In the genomic region with DNA sequence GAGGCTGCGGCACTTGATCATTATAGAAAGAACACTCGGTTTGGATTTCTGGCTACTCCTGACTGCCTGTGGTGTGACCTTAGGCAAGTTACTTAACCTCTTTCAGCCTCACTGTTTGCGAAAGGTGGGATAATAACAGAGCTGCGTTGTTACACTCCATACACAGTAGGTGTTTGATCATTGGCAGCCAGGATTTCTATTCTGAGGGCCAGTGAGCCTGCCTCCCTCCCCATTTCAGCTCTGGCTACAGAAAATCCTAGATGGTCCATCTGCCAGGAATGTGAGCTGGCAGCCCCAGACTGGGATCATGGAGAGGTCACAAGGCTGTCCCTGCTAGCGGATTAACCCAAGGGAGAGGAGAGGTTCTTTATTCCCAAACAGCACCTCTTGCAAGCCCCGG, we compare ENCODE assay signal across 25 cellular contexts. TPM values are rescaled to one million over a fixed set of nuclear protein-coding genes. Genes with fewer than 3 reads are reported as not detected.
A peak's percentile ranks its signal among the peaks of the same experiment; 100 is the strongest.
DNase-seq lines count a peak whose midpoint lies in the region; ATAC-seq lines count a peak whose summit lies in the region.
"Had no signal": no experiment of that assay in that cellular context is flagged by ENCODE, and none has a peak within 500 bp of the region (broad histone marks: within the 10 kb centered on the region; RNA-seq: fewer than 3 reads in every experiment).

No MANE protein-coding gene starts in this region.

- H3K9me2 ChIP-seq in Karpas-422 (replicated peaks; ENCODE audit: insufficient read depth, low read length) = no peaks in the 10 kb centered on the region

- H3K79me2 ChIP-seq in Karpas-422 (ENCODE audit: low read length) = no peaks in the 10 kb centered on the region

- no peaks in the 10 kb centered on the region for H3K27me3 ChIP-seq in Karpas-422 (ENCODE audit: low read length)

- no peaks in the 10 kb centered on the region for H3K4me1 ChIP-seq in Karpas-422 (ENCODE audit: low read length)

- peak overlapping the region; percentile 61 for H3K27ac ChIP-seq in temporal lobe (ENCODE audit: low read depth, low read length)
- no peak overlapping the region for H3K27ac ChIP-seq in Karpas-422 (ENCODE audit: low read length)
- H3K27ac ChIP-seq: KMS-11, left lung, psoas muscle, transverse colon had no signal

- ATAC-seq in left lobe of liver = peak; percentile 59
- no peak for ATAC-seq in GM18873 (IDR thresholded peaks at IDR 0.05; ENCODE audit: low FRiP score, unreplicated experiment)
- no peak for ATAC-seq in HG03159 (IDR thresholded peaks at IDR 0.05; ENCODE audit: unreplicated experiment)
- ATAC-seq: activated T-helper 17 cell treated with anti-CD3 and anti-CD28 coated beads, Interleukin-2, amount 50 U/mL, for 72 hours; CD8-positive, alpha-beta T cell; left lung; stimulated activated naive CD8-positive, alpha-beta T cell treated with anti-CD3 and anti-CD28 coated beads, Interleukin-15, amount 100 ng/mL, for 72 hours had no signal

- H3K4me2 ChIP-seq in Karpas-422 (ENCODE audit: low read depth, low read length, poor library complexity, severe bottlenecking) = no peak overlapping the region
- H3K4me2 ChIP-seq: KMS-11 had no signal

- no peak overlapping the region for H2AFZ ChIP-seq in Karpas-422 (ENCODE audit: low read length)

- no peaks in the 10 kb centered on the region for H3K9me3 ChIP-seq in Karpas-422 (ENCODE audit: low read length)
- H3K9me3 ChIP-seq: left lung, psoas muscle, transverse colon had no signal

- DNase-seq in NCI-H748 (lab: John Stamatoyannopoulos, UW; ENCODE audit: unreplicated experiment) (peak; percentile 7), NCI-H748 treated with DMSO at 0.1 percent for 48 hours (lab: John Stamatoyannopoulos, UW) (no peak), astrocyte of the hippocampus (ENCODE audit: low read depth, low spot score) (peak; percentile 63), left lobe of liver (ENCODE audit: low spot score) (peak; percentile 85), Karpas-422 (no peak)
- DNase-seq: activated CD4-positive, alpha-beta memory T cell treated with anti-CD3 and anti-CD28 coated beads, Interleukin-2, amount 10 ng/mL, durations not matched to agents 7 days and 5 days; activated CD4-positive, CD25-positive, alpha-beta regulatory T cell treated with anti-CD3 and anti-CD28 coated beads, Interleukin-2, amount 50 U/mL, for 72 hours; activated CD8-positive, alpha-beta memory T cell treated with anti-CD3 and anti-CD28 coated beads, Interleukin-2, amount 50 U/mL, for 48 hours; CD8-positive, alpha-beta T cell; left lung; naive B cell; NCI-H1694; NCI-H526 treated with DMSO at 0.1 percent for 48 hours; occipital lobe; psoas muscle; stimulated activated naive CD8-positive, alpha-beta T cell treated with anti-CD3 and anti-CD28 coated beads, Interleukin-15, amount 100 ng/mL, for 72 hours; T-helper 1 cell; transverse colon had no signal

- no peaks in the 10 kb centered on the region for H4K20me1 ChIP-seq in Karpas-422 (ENCODE audit: insufficient read depth, low read depth, low read length)

- no peak overlapping the region for H3K9ac ChIP-seq in Karpas-422 (ENCODE audit: low read length)
- H3K9ac ChIP-seq: KMS-11 had no signal

- H3K36me3 ChIP-seq in Karpas-422 (ENCODE audit: insufficient read depth, low read length) = no peaks in the 10 kb centered on the region
- H3K36me3 ChIP-seq: left lung, transverse colon had no signal

- no peak overlapping the region for H3K4me3 ChIP-seq in Karpas-422 (ENCODE audit: low read length)
- H3K4me3 ChIP-seq: left lung, psoas muscle, transverse colon had no signal

RNA-seq across cellular contexts. Expression of gene KCNB1, which starts 2.7 kb away (rescaled TPM):
- 6.5 TPM for total RNA-seq in left lobe of liver
- 9.3 TPM for total RNA-seq in temporal lobe
- total RNA-seq in Karpas-422 (2014; rRNA removed; shearing (Covaris generic); ENCODE audit: low replicate concordance) = not detected in 2 replicates
- total RNA-seq: activated T-helper 17 cell treated with anti-CD3 and anti-CD28 coated beads, Interleukin-2, amount 50 U/mL, for 72 hours; glomerular endothelial cell; OCI-LY7 had no signal

Comparison
In these comparisons a context has a peak if more than half of its experiments do, and no peak if none do; other contexts are left out.
1. DNase-seq: peak in NCI-H748 (single experiment), astrocyte of the hippocampus (single experiment) and left lobe of liver (single experiment); none in NCI-H748 treated with DMSO at 0.1 percent for 48 hours (single experiment) and Karpas-422 (single experiment).